Comparison of ENCODE assay signal across 31 cellular contexts in the genomic region with DNA sequence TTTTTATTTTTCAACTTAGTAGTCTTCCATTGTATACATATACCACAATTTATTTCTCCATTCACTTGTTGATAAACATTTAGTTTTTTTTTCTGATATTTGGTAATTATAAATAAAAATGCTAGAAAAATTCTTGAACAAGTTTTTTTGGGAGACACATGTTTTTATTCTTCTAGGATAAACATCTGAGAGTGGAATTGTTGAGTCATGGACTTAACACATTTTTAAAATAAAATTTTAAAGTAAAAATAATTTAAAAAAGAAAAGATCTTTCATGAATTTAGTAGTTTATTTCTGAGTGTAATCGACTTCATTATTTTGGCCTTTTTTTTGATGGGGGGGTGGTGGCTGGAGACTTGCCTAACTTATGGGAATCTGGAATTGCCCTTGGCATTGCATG.
"Had no signal": no experiment of that assay in that cellular context is flagged by ENCODE, and none has a peak within 500 bp of the region (broad histone marks: within the 10 kb centered on the region; RNA-seq: fewer than 3 reads in every experiment).

No MANE protein-coding gene starts in this region.

- H3K9me3 ChIP-seq: ascending aorta had no signal

- ATAC-seq: activated CD8-positive, alpha-beta T cell treated with anti-CD3 and anti-CD28 coated beads for 36 hours; activated T-cell treated with anti-CD3 and anti-CD28 coated beads, Interleukin-2, amount 50 U/mL, for 72 hours; activated T-helper 17 cell treated with anti-CD3 and anti-CD28 coated beads, Interleukin-2, amount 50 U/mL, for 72 hours; Right ventricle myocardium inferior had no signal

- H3K4me1 ChIP-seq: ascending aorta had no signal

- H3K4me3 ChIP-seq: ascending aorta, cardiac muscle cell, MG63, PC-9 had no signal

- H3K27me3 ChIP-seq: ascending aorta, cardiac muscle cell, MG63 had no signal

- FAIRE-seq: RCC 7860, TTC549 had no signal

- H3K36me3 ChIP-seq: ascending aorta, cardiac muscle cell, MG63 had no signal

- H2AFZ ChIP-seq: PC-9 had no signal

- DNase-seq: activated CD4-positive, alpha-beta T cell treated with anti-CD3 and anti-CD28 coated beads, Interleukin-2, amount 10 ng/mL, durations not matched to agents 24 days and 14 days; activated CD4-positive, alpha-beta T cell treated with anti-CD3 and anti-CD28 coated beads, Interleukin-2, amount 50 U/mL, for 4 hours; activated CD8-positive, alpha-beta T cell treated with anti-CD3 and anti-CD28 coated beads for 36 hours; activated effector memory CD4-positive, alpha-beta T cell treated with anti-CD3 and anti-CD28 coated beads, Interleukin-2, amount 50 U/mL, for 16 hours; activated naive CD4-positive, alpha-beta T cell; activated naive CD4-positive, alpha-beta T cell treated with anti-CD3 and anti-CD28 coated beads, Interleukin-2, amount 50 U/mL, for 16 hours; activated naive CD8-positive, alpha-beta T cell treated with anti-CD3 and anti-CD28 coated beads for 36 hours; activated T-cell treated with anti-CD3 and anti-CD28 coated beads, Interleukin-2, amount 50 U/mL, for 1 hour; activated T-cell treated with anti-CD3 and anti-CD28 coated beads, Interleukin-2, amount 50 U/mL, for 72 hours; amniotic stem cell; Kasumi-1; KG1; MG63; NCI-H1048; NCI-H1105 treated with DMSO at 0.1 percent for 48 hours; NCI-H1436; NCI-H1694; NCI-H1930; NCI-H2081 treated with DMSO at 0.1 percent for 48 hours; NCI-H345; NCI-H524 treated with DMSO at 0.1 percent for 48 hours; NCI-H748 treated with DMSO at 0.1 percent for 48 hours; PC-9; SIG-M5 had no signal

- H3K27ac ChIP-seq: ascending aorta, cardiac muscle cell, PC-9, RWPE1 had no signal

- H3K4me2 ChIP-seq: PC-9 had no signal
